26 cellular contexts compared by ENCODE assay signal in genomic region chr5:143168171-143168681, GRCh38.
DNase-seq lines count a peak whose midpoint lies in the region; ATAC-seq, FAIRE-seq and TF ChIP-seq lines count a peak whose summit lies in the region.
"Had no signal": no experiment of that assay in that cellular context is flagged by ENCODE, and none has a peak within 500 bp of the region (broad histone marks: within the 10 kb centered on the region; RNA-seq: fewer than 3 reads in every experiment).

No MANE protein-coding gene starts in this region.

- no peaks in the 10 kb centered on the region for H3K9me3 ChIP-seq in adipocyte (ENCODE audit: control insufficient read depth, low read length)
- H3K9me3 ChIP-seq in ovary = no peaks in the 10 kb centered on the region
- H3K9me3 ChIP-seq: ascending aorta, HAP-1, left lung, neutrophil, psoas muscle had no signal

- TF ChIP-seq EP300 in ovary (IDR thresholded peaks at IDR 0.05) = no peak

- 86 to 91% (median 88%) methylated on average over 2 of the region's 2 CpGs for whole genome bisulfite sequencing in ovary, 3 donors

- TF ChIP-seq POLR2A in ovary (IDR thresholded peaks at IDR 0.05) (no peak), GM12891 (IDR thresholded peaks at IDR 0.05; ENCODE audit: low read depth, low read length) (no peak)

- TF ChIP-seq CTCF in KMS-11 (conservative IDR thresholded peaks at IDR 0.05; ENCODE audit: low read depth, low read length) (no peak), fibroblast of villous mesenchyme (IDR thresholded peaks at IDR 0.05; ENCODE audit: insufficient read depth, low read depth, low read length) (no peak), ovary (IDR thresholded peaks at IDR 0.05) (no peak)

- H3K9ac ChIP-seq in KMS-11 = peak overlapping the region; percentile 28
- H3K9ac ChIP-seq in adipocyte (ENCODE audit: low read length) = no peak overlapping the region

- no peak overlapping the region for H2AFZ ChIP-seq in KMS-11 (ENCODE audit: low read depth)

- H3K27ac ChIP-seq in KMS-11 (peak overlapping the region; percentile 80), ovary (no peak overlapping the region)
- H3K27ac ChIP-seq: ascending aorta, foreskin keratinocyte, left lung, neutrophil, psoas muscle, WERI-Rb-1 had no signal

- DNase-seq in AG20443 (ENCODE audit: low spot score) (peak; percentile 19), adipocyte (ENCODE audit: low read depth) (peak; percentile 71), fibroblast of villous mesenchyme (ENCODE audit: low read depth) (peak; percentile 37), ovary (no peak), GM12891 (ENCODE audit: insufficient read length, low spot score) (no peak), occipital lobe (lab: John Stamatoyannopoulos, UW) (no peak)
- DNase-seq: activated CD4-positive, alpha-beta T cell treated with anti-CD3 and anti-CD28 coated beads, Interleukin-2, amount 10 ng/mL, durations not matched to agents 7 days and 5 days; CD8-positive, alpha-beta T cell; central memory CD4-positive, alpha-beta T cell; DMS153; foreskin keratinocyte; immature natural killer cell; left lung; NCI-H1436; OCI-M1; psoas muscle; stimulated activated CD4-positive, alpha-beta T cell treated with anti-CD3 and anti-CD28 coated beads, Interleukin-1b, Interleukin-23, amount 100 ng/mL, for 48 hours; trophoblast cell had no signal

- H3K36me3 ChIP-seq in KMS-11 (ENCODE audit: insufficient read depth) (no peaks in the 10 kb centered on the region), adipocyte (ENCODE audit: control insufficient read depth, insufficient read depth, low read length, severe bottlenecking) (no peaks in the 10 kb centered on the region), ovary (no peaks in the 10 kb centered on the region)
- H3K36me3 ChIP-seq: ascending aorta, HAP-1, WERI-Rb-1 had no signal

- ATAC-seq in HG02588 (IDR thresholded peaks at IDR 0.05; ENCODE audit: unreplicated experiment) = no peak
- ATAC-seq: CD8-positive, alpha-beta T cell; foreskin keratinocyte; psoas muscle had no signal

- no peaks in the 10 kb centered on the region for H3K27me3 ChIP-seq in KMS-11 (ENCODE audit: insufficient read depth, low read depth)
- H3K27me3 ChIP-seq in adipocyte (replicated peaks; ENCODE audit: control insufficient read depth, insufficient read depth, low read length) = no peaks in the 10 kb centered on the region
- no peaks in the 10 kb centered on the region for H3K27me3 ChIP-seq in ovary
- H3K27me3 ChIP-seq: ascending aorta, foreskin keratinocyte, left lung, neutrophil had no signal

- peak overlapping the region; percentile 89 for H3K4me2 ChIP-seq in KMS-11

- H3K79me2 ChIP-seq in KMS-11 (ENCODE audit: insufficient read depth, low read depth) = 0 out of 2 replicates have a peak, but pooled peaks cover 2% of the 10 kb centered on the region

- intact Hi-C loops in ovary (cut with DNase I) = no loop called here

- H4K20me1 ChIP-seq in KMS-11 (ENCODE audit: insufficient read depth) = no peaks in the 10 kb centered on the region

- peaks cover 98% of the 10 kb centered on the region for H3K4me1 ChIP-seq in KMS-11 (ENCODE audit: low read depth, poor library complexity, severe bottlenecking)
- H3K4me1 ChIP-seq in adipocyte (ENCODE audit: control insufficient read depth, insufficient read depth, low read length) = no peaks in the 10 kb centered on the region
- H3K4me1 ChIP-seq in ovary (ENCODE audit: insufficient read depth) = no peaks in the 10 kb centered on the region
- H3K4me1 ChIP-seq: foreskin keratinocyte, HAP-1, left lung, psoas muscle had no signal

- FAIRE-seq in GM12891 (lab: Jason Lieb, UNC) = no peak
- FAIRE-seq: endothelial cell of umbilical vein, G401.6 had no signal

- H3K4me3 ChIP-seq in KMS-11 (IDR thresholded peaks at IDR 0.05; ENCODE audit: insufficient read depth, low read depth, low read length) (no peak overlapping the region), adipocyte (ENCODE audit: low read length) (no peak overlapping the region), fibroblast of villous mesenchyme (ENCODE audit: low read depth, low read length) (no peak overlapping the region), ovary (no peak overlapping the region)
- H3K4me3 ChIP-seq: ascending aorta, HAP-1, left lung, psoas muscle had no signal

TF ChIP-seq in GM12891, 5 proteins besides CTCF, POLR2A, EP300 and RAD21:
- TF ChIP-seq POLR2AphosphoS5 (IDR thresholded peaks at IDR 0.05; ENCODE audit: low read depth, low read length) = no peak
- no peak for TF ChIP-seq TAF1 (IDR thresholded peaks at IDR 0.05; ENCODE audit: low read depth, low read length)
- no peak for TF ChIP-seq PAX5 (IDR thresholded peaks at IDR 0.05; ENCODE audit: insufficient read depth, low read length, severe bottlenecking)
- TF ChIP-seq POU2F2 (IDR thresholded peaks at IDR 0.05; ENCODE audit: low read depth, low read length) = no peak
- no peak for TF ChIP-seq SPI1 (IDR thresholded peaks at IDR 0.05; ENCODE audit: low read depth, low read length)

Comparison
In these comparisons a context has a peak if more than half of its experiments do, and no peak if none do; other contexts are left out.
1. DNase-seq: peak in AG20443 (single experiment), adipocyte (single experiment) and fibroblast of villous mesenchyme (single experiment); none in ovary (0 of 5), GM12891 (single experiment) and occipital lobe (single experiment).